9 cellular contexts compared by ENCODE assay signal in the genomic region with DNA sequence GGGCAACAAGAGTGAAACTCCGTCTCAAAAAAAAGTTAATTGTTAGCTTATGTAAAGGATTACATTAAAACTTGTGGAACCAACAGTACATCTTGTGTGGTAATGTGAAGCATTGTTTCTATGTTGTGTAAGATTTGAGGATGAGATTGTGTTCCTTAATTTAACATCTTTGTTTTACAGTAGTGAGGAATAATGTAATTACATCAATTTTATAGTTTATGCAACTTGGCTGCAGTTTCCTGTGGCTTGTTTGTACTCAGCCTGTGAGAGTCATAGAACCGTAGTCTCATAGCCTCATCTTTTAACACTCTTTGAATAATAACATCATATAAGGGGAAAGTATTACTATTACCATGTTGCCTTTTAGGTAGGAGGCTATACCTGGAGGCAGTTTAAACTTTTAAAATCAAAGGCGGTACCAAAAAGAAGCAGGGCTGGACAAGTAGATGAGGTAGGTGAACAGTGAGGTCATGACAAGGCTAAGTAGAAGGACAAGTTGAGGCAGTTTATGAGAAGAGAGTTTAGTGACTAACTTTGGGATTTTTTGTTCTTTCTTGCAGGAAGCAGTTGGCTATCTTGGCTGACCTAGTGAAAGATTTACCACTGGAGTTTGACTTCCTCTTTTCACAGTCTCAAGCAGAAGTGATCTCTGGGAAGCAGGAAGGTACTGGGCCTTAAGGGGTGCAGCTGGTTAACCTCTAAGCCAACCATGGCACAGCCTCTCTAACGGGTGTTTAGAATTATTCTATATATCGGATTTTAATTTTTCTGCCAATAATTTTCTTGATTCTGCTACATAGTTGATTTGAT. TPM values are rescaled to one million over a fixed set of nuclear protein-coding genes. Genes with fewer than 3 reads are reported as not detected.
DNase-seq lines count a peak whose midpoint lies in the region; ATAC-seq and TF ChIP-seq lines count a peak whose summit lies in the region.
"Had no signal": no experiment of that assay in that cellular context is flagged by ENCODE, and none has a peak within 500 bp of the region (broad histone marks: within the 10 kb centered on the region; RNA-seq: fewer than 3 reads in every experiment).

No MANE protein-coding gene starts in this region.

- DNase-seq in CD14-positive monocyte (ENCODE audit: low spot score) (peak; percentile 62), endothelial cell (ENCODE audit: low spot score) (no peak), mesenteric fat pad (ENCODE audit: low spot score) (no peak), H4 (ENCODE audit: low spot score) (no peak)
- DNase-seq in activated T-cell treated with anti-CD3 and anti-CD28 coated beads, Interleukin-2, amount 50 U/mL, for 48 hours = no peak
- DNase-seq: stimulated activated naive CD4-positive, alpha-beta T cell had no signal

- H3K27me3 Mint-ChIP-seq in CD14-positive monocyte (ENCODE audit: low read depth in 3 of 3) = no peaks in the 10 kb centered on the region
- no peaks in the 10 kb centered on the region for H3K27me3 Mint-ChIP-seq in endothelial cell (ENCODE audit: unreplicated experiment)

- H3K36me3 Mint-ChIP-seq in CD14-positive monocyte (peaks cover 17 to 34% of the 10 kb centered on the region in 2 donors), endothelial cell (ENCODE audit: low read depth, unreplicated experiment) (no peaks in the 10 kb centered on the region)

- ATAC-seq in GM21367 (IDR thresholded peaks at IDR 0.05; ENCODE audit: unreplicated experiment) = peak; percentile 83
- ATAC-seq in HG03565 (IDR thresholded peaks at IDR 0.05; ENCODE audit: unreplicated experiment) = peak; percentile 87
- no peak for ATAC-seq in HG02571 (IDR thresholded peaks at IDR 0.05; ENCODE audit: unreplicated experiment)

- no peak for TF ChIP-seq CTCF in CD14-positive monocyte (IDR thresholded peaks at IDR 0.05)
- TF ChIP-seq CTCF in endothelial cell (IDR thresholded peaks at IDR 0.05; ENCODE audit: unreplicated experiment) = no peak

- peaks cover 0 to 2% (median 0%) of the 10 kb centered on the region in 7 donors for H3K9me3 Mint-ChIP-seq in CD14-positive monocyte
- H3K9me3 Mint-ChIP-seq in endothelial cell (ENCODE audit: unreplicated experiment) = no peaks in the 10 kb centered on the region

- H3K4me1 Mint-ChIP-seq in CD14-positive monocyte = peaks cover 32% of the 10 kb centered on the region
- peaks cover 8% of the 10 kb centered on the region for H3K4me1 Mint-ChIP-seq in endothelial cell (ENCODE audit: unreplicated experiment)

- H3K4me3 Mint-ChIP-seq in CD14-positive monocyte (peak overlapping the region; percentile 61 to 64), endothelial cell (ENCODE audit: unreplicated experiment) (no peak overlapping the region)

- H3K27ac Mint-ChIP-seq in CD14-positive monocyte (peak overlapping the region; percentile 87 to 98 (median 96)), endothelial cell (ENCODE audit: unreplicated experiment) (peak overlapping the region; percentile 92)

- intact Hi-C loops in CD14-positive monocyte (cut with micrococcal nuclease) = loop anchor here in 1 of 2 donors (2.0 kb wide), 1 partner anchor 65 kb away; the partner anchor contains the start of gene SLC25A28

RNA-seq across cellular contexts. Expression of gene ENTPD7, which starts 26.1 kb away (rescaled TPM):
- polyA plus RNA-seq in CD14-positive monocyte = 1 to 10 TPM; 2.2 to 2.9 TPM
- 16.5 TPM for total RNA-seq in endothelial cell (ENCODE audit: unreplicated experiment)
- 9.2 TPM for total RNA-seq in mesenteric fat pad
- 12.9 and 21.0 TPM in 2 replicates for total RNA-seq in H4 (2014; rRNA removed; shearing (Covaris generic))

RNA-seq across cellular contexts. Expression of gene COX15, which starts 46.5 kb away (rescaled TPM):
- polyA plus RNA-seq in CD14-positive monocyte = 10 to 100 TPM; 35.7 to 37.6 TPM
- 34.5 TPM for total RNA-seq in endothelial cell (ENCODE audit: unreplicated experiment)
- 33.8 TPM for total RNA-seq in mesenteric fat pad
- 46.6 and 48.8 TPM in 2 replicates for total RNA-seq in H4 (2014; rRNA removed; shearing (Covaris generic))

RNA-seq across cellular contexts. Expression of gene CUTC, which starts 46.6 kb away (rescaled TPM):
- 10 to 100 TPM; 35.5 to 41.9 TPM for polyA plus RNA-seq in CD14-positive monocyte
- total RNA-seq in endothelial cell (ENCODE audit: unreplicated experiment) (13.7 TPM), mesenteric fat pad (28.6 TPM)
- 36.8 and 39.4 TPM in 2 replicates for total RNA-seq in H4 (2014; rRNA removed; shearing (Covaris generic))
